18 cellular contexts compared by ENCODE assay signal in the genomic region with DNA sequence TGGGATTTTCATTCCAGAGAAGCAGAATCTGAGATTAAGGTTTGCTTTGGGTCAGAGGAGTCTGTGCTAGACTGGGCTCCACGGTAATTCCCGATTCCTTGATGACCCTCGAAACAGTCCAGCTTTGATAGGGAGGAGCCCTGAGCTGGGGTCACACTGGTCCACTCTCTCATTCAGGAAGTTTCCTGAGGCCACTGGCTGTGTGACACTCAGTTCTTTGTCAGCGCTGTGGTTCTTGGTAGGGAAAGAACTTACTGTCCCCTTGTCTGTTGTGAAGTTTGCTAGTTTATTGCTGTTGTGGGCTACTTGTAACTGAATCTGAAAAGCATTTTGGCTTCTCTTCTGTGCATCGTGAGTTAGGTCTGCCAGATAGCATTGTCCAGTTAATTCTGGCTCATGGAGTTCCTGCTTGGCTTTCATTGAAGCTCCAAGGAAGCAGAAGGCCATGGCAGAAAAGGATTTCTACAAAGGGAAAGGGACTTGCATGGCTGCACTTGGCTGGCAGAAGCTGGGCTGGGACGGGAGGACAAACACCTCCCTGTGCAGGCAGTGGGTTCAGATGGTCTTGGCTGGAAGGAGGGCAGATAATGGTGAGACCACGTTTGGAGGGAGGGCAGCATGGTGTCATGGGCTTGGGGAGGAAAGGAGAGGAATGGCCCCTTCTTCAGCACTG. TPM values are rescaled to one million over a fixed set of nuclear protein-coding genes. Genes with fewer than 3 reads are reported as not detected.
DNase-seq lines count a peak whose midpoint lies in the region; ATAC-seq and TF ChIP-seq lines count a peak whose summit lies in the region.
"Had no signal": no experiment of that assay in that cellular context is flagged by ENCODE, and none has a peak within 500 bp of the region (broad histone marks: within the 10 kb centered on the region; RNA-seq: fewer than 3 reads in every experiment).

No MANE protein-coding gene starts in this region.

- TF ChIP-seq CTCF in stomach (IDR thresholded peaks at IDR 0.05), result no peak

- no peaks in the 10 kb centered on the region for H3K9me2 ChIP-seq in GM23248 (ENCODE audit: insufficient read depth)

- H3K79me2 ChIP-seq in GM23248 (ENCODE audit: insufficient read depth), result peaks cover 94% of the 10 kb centered on the region

- H2AFZ ChIP-seq in GM23248, result no peak overlapping the region

- 23 to 26% methylated on average over 7 of the region's 7 CpGs for WGBS in GM23248 (ENCODE audit: low coverage in 1 of 2, low lambda C conversion rate in 2 of 2, missing lambda C conversion rate in 2 of 2), 2 experiments
- 68 to 78% (median 75%) methylated on average over 7 of the region's 7 CpGs for WGBS in stomach, 5 donors

- H3K4me3 ChIP-seq in GM23248 (no peak overlapping the region), adipocyte (ENCODE audit: low read length) (peak overlapping the region; percentile 0), stomach (no peak overlapping the region)
- H3K4me3 ChIP-seq: adrenal gland, colonic mucosa, right lobe of liver had no signal

- H3K9ac ChIP-seq in GM23248 (0 out of 2 replicates have a peak overlapping the region, but pooled peaks have one; percentile 21), adipocyte (ENCODE audit: low read length) (no peak overlapping the region)

- H3F3A ChIP-seq in GM23248 (ENCODE audit: insufficient read depth), result peaks cover 14% of the 10 kb centered on the region

- no peaks in the 10 kb centered on the region for H4K20me1 ChIP-seq in GM23248 (ENCODE audit: insufficient read depth)

- H3K4me2 ChIP-seq in GM23248 (ENCODE audit: unreplicated experiment), result no peak overlapping the region

- in situ Hi-C loops in GM23248 (cut with MboI), result no loop called here

- no peaks in the 10 kb centered on the region for H3K9me3 ChIP-seq in GM23248 (ENCODE audit: low read depth)
- no peaks in the 10 kb centered on the region for H3K9me3 ChIP-seq in adipocyte (ENCODE audit: control insufficient read depth, low read length)
- no peaks in the 10 kb centered on the region for H3K9me3 ChIP-seq in stomach
- H3K9me3 ChIP-seq: adrenal gland, colonic mucosa, right lobe of liver had no signal

- ATAC-seq in GM19467 (IDR thresholded peaks at IDR 0.05; ENCODE audit: unreplicated experiment), result no peak
- ATAC-seq in HG03095 (IDR thresholded peaks at IDR 0.05; ENCODE audit: unreplicated experiment), result no peak
- ATAC-seq: activated CD4-positive, alpha-beta T cell treated with anti-CD3 and anti-CD28 coated beads for 36 hours had no signal

- H3K36me3 ChIP-seq in GM23248 (ENCODE audit: low read depth) (no peaks in the 10 kb centered on the region), adipocyte (ENCODE audit: control insufficient read depth, insufficient read depth, low read length, severe bottlenecking) (no peaks in the 10 kb centered on the region), stomach (peaks cover 0 to 24% (median 11%) of the 10 kb centered on the region in 4 donors)
- H3K36me3 ChIP-seq: adrenal gland, colonic mucosa, right lobe of liver had no signal

- no peak for TF ChIP-seq EP300 in stomach (IDR thresholded peaks at IDR 0.05)

- DNase-seq in GM23248 (no peak), adipocyte (ENCODE audit: low read depth) (no peak), stomach (no peak), NCI-H1417 (lab: John Stamatoyannopoulos, UW) (no peak), MV-4-11 (lab: John Stamatoyannopoulos, UW) (no peak)
- DNase-seq: activated CD4-positive, alpha-beta T cell treated with anti-CD3 and anti-CD28 coated beads for 36 hours; activated T-cell treated with anti-CD3 and anti-CD28 coated beads, Interleukin-2, amount 50 U/mL, for 48 hours; colonic mucosa; NCI-H1105; NCI-H2171; right lobe of liver; SHP77; stimulated activated CD4-positive, alpha-beta T cell treated with anti-CD3 and anti-CD28 coated beads, Interleukin-4, amount 100 ng/mL, for 4 hours had no signal

- TF ChIP-seq POLR2A in stomach (IDR thresholded peaks at IDR 0.05), result no peak

- H3K27me3 ChIP-seq in GM23248 (replicated peaks; ENCODE audit: insufficient read depth), result no peaks in the 10 kb centered on the region
- no peaks in the 10 kb centered on the region for H3K27me3 ChIP-seq in adipocyte (replicated peaks; ENCODE audit: control insufficient read depth, insufficient read depth, low read length)
- H3K27me3 ChIP-seq in layer of hippocampus (ENCODE audit: control insufficient read depth, insufficient read depth, low read length), result no peaks in the 10 kb centered on the region
- H3K27me3 ChIP-seq in stomach, result no peaks in the 10 kb centered on the region
- H3K27me3 ChIP-seq: adrenal gland, colonic mucosa, right lobe of liver had no signal

- intact Hi-C loops in stomach (cut with DNase I; ENCODE audit: low total_unique reads), result no loop called here

- H3K4me1 ChIP-seq in GM23248 (ENCODE audit: insufficient read depth) (peaks cover 24% of the 10 kb centered on the region), adipocyte (ENCODE audit: control insufficient read depth, insufficient read depth, low read length) (peaks cover 20% of the 10 kb centered on the region), stomach (peaks cover 28 to 60% (median 44%) of the 10 kb centered on the region in 4 donors)
- H3K4me1 ChIP-seq: colonic mucosa had no signal

- H3K27ac ChIP-seq in GM23248 (peak overlapping the region; percentile 53), layer of hippocampus (ENCODE audit: low read depth, low read length) (peak overlapping the region; percentile 46), stomach (peak overlapping the region in 4 of 5 donors; percentile 11 to 65 (median 40))
- H3K27ac ChIP-seq: colonic mucosa had no signal

RNA-seq across cellular contexts. Expression of a gene that starts 23.3 kb away (rescaled TPM):
- total RNA-seq in GM23248 (2014; rRNA removed; shearing (Covaris generic)), result 30.0 and 30.6 TPM in 2 replicates
- 3.3 and 4.7 TPM in 2 replicates for polyA plus RNA-seq in GM23248 (2016; fragmentation: Nextera tagmentation; extraction: Ambion mirVana)
- 10 to 100 TPM; 12.8 to 80.1 (median 41.5) TPM for total RNA-seq in stomach
- 10 to 100 TPM; 10.4 to 14.7 (median 14.1) TPM for polyA plus RNA-seq in stomach

RNA-seq across cellular contexts. Expression of a gene that starts 58.3 kb away (rescaled TPM):
- 3.5 and 5.8 TPM in 2 replicates for total RNA-seq in GM23248 (2014; rRNA removed; shearing (Covaris generic))
- 5.0 and 6.8 TPM in 2 replicates for polyA plus RNA-seq in GM23248 (2016; fragmentation: Nextera tagmentation; extraction: Ambion mirVana)
- total RNA-seq in stomach, result 1 to 10 TPM in 2 of 5 donors, under 1 TPM in 2, not detected in 1; 0.58 to 7.6 (median 1.1) TPM
- 1 to 10 TPM; 1.6 to 1.9 (median 1.7) TPM for polyA plus RNA-seq in stomach
- total RNA-seq: T-helper 2 cell treated with Interferon-gamma antibody and Interleukin-4, amounts not matched to agents 100 ng/mL and 5 ng/mL, for 36 hours had no signal
